ENCODE assay signal across 10 cellular contexts in genomic region chr21:34908424-34909055, GRCh38.
DNase-seq lines count a peak whose midpoint lies in the region; ATAC-seq, FAIRE-seq and TF ChIP-seq lines count a peak whose summit lies in the region.
"Had no signal": no experiment of that assay in that cellular context is flagged by ENCODE, and none has a peak within 500 bp of the region (broad histone marks: within the 10 kb centered on the region; RNA-seq: fewer than 3 reads in every experiment).

No MANE protein-coding gene starts in this region.

- peak overlapping the region in 10 of 11 experiments; percentile 41 to 97 (median 95); a peak in 19 of 22 replicates for H3K27ac ChIP-seq in BLaER1 treated with 17β-estradiol and CSF1 and Interleukin-3, amounts not matched to agents 10 nM and 100 nM
- peak overlapping the region in 1 of 3 donors; percentile 8 for H3K27ac ChIP-seq in right lobe of liver

- no peak for TF ChIP-seq POLR2A in right lobe of liver (IDR thresholded peaks at IDR 0.05)

- H3K36me3 Mint-ChIP-seq in activated B cell treated with CpG ODN at 0.5 μM for 24 hours (ENCODE audit: low read depth), result peaks cover 2% of the 10 kb centered on the region

- CTCF ChIA-PET in activated B cell treated with CpG ODN at 0.5 μM for 24 hours (lab: Charles Lee), result no interaction called here

- peak overlapping the region in 9 of 11 experiments; percentile 64 to 85 (median 81); a peak in 18 of 22 replicates for H3K9ac ChIP-seq in BLaER1 treated with 17β-estradiol and CSF1 and Interleukin-3, amounts not matched to agents 10 nM and 100 nM

- H4K20me1 ChIP-seq in BLaER1 treated with 17β-estradiol and CSF1 and Interleukin-3, amounts not matched to agents 10 nM and 100 nM, result peaks cover 0 to 33% (median 13%) of the 10 kb centered on the region in 11 experiments; a peak in 12 of 22 replicates

- H3K4me1 Mint-ChIP-seq in activated B cell treated with CpG ODN at 0.5 μM for 24 hours, result peaks cover 66% of the 10 kb centered on the region

- H3K4me3 ChIP-seq in BLaER1 treated with 17β-estradiol and CSF1 and Interleukin-3, amounts not matched to agents 10 nM and 100 nM, result peak overlapping the region in 2 of 10 experiments; percentile 24 to 32; a peak in 2 of 20 replicates
- no peak overlapping the region for H3K4me3 ChIP-seq in right lobe of liver
- H3K4me3 ChIP-seq: body of pancreas had no signal

- ATAC-seq in activated B cell treated with CpG ODN at 0.5 μM for 24 hours (ENCODE audit: low read depth) (peak; percentile 40), right lobe of liver (peak; percentile 71 to 88 (median 78)), HG03159 (IDR thresholded peaks at IDR 0.05; ENCODE audit: unreplicated experiment) (no peak)
- ATAC-seq: body of pancreas had no signal

- WGBS in right lobe of liver (ENCODE audit: insufficient coverage, low coverage, low lambda C conversion rate, missing lambda C conversion rate), result 0% methylated on average over 3 of the region's 3 CpGs

- peaks cover 79 to 93% (median 89%) of the 10 kb centered on the region in 10 experiments for H3K4me1 ChIP-seq in BLaER1 treated with 17β-estradiol and CSF1 and Interleukin-3, amounts not matched to agents 10 nM and 100 nM
- H3K4me1 ChIP-seq in right lobe of liver, result peaks cover 0 to 33% (median 17%) of the 10 kb centered on the region in 4 donors
- H3K4me1 ChIP-seq: body of pancreas had no signal

- POLR2A ChIA-PET in activated B cell treated with CpG ODN at 0.5 μM for 24 hours (lab: Charles Lee), result interaction anchor here (0.6 to 0.9 kb wide), 2 partner anchors 15 to 530 kb away, joined by 3 to 4 read pairs; no protein-coding TSS in a partner anchor

- DNase-seq in KBM-7 (peak; percentile 99), activated B cell treated with CpG ODN at 0.5 μM for 24 hours (no peak), right lobe of liver (peak; percentile 37 to 78 (median 72)), superior temporal gyrus (ENCODE audit: extremely low spot score) (no peak), T-helper 1 cell (no peak), urothelium cell line (ENCODE audit: low spot score) (no peak)

- H3K4me2 ChIP-seq in BLaER1 treated with 17β-estradiol and CSF1 and Interleukin-3, amounts not matched to agents 10 nM and 100 nM, result peak overlapping the region; percentile 81 to 94 (median 90)

- H3K27me3 ChIP-seq in BLaER1 treated with 17β-estradiol and CSF1 and Interleukin-3, amounts not matched to agents 10 nM and 100 nM, result no peaks in the 10 kb centered on the region
- H3K27me3 ChIP-seq in right lobe of liver, result no peaks in the 10 kb centered on the region
- H3K27me3 ChIP-seq: body of pancreas had no signal

- H3K4me3 Mint-ChIP-seq in activated B cell treated with CpG ODN at 0.5 μM for 24 hours, result peak overlapping the region; percentile 3

- H3K27ac Mint-ChIP-seq in activated B cell treated with CpG ODN at 0.5 μM for 24 hours, result no peak overlapping the region

- H3K9me3 ChIP-seq in BLaER1 treated with 17β-estradiol and CSF1 and Interleukin-3, amounts not matched to agents 10 nM and 100 nM (replicated peaks in 1 of 11), result no peaks in the 10 kb centered on the region
- H3K9me3 ChIP-seq in right lobe of liver, result no peaks in the 10 kb centered on the region
- H3K9me3 ChIP-seq: body of pancreas had no signal

- no peaks in the 10 kb centered on the region for H3K27me3 Mint-ChIP-seq in activated B cell treated with CpG ODN at 0.5 μM for 24 hours

- intact Hi-C loops in activated B cell treated with CpG ODN at 0.5 μM for 24 hours (cut with micrococcal nuclease), result loop anchor here (2.0 to 5.0 kb wide), 2 partner anchors 18 to 34 kb away; no protein-coding TSS in a partner anchor
- intact Hi-C loops in right lobe of liver (cut with DNase I), result no loop called here

- in situ Hi-C loops in KBM-7 (cut with MboI; ENCODE audit: low pct_unique_long_range_greater_than_20kb, low sequenced_read_pairs), result no loop called here

- FAIRE-seq in urothelium cell line (lab: Jason Lieb, UNC), result no peak
- FAIRE-seq: HTR-8/SVneo had no signal

- no peaks in the 10 kb centered on the region for H3K9me3 Mint-ChIP-seq in activated B cell treated with CpG ODN at 0.5 μM for 24 hours

- no peak for TF ChIP-seq CTCF in activated B cell treated with CpG ODN at 0.5 μM for 24 hours (IDR thresholded peaks at IDR 0.05)
- no peak for TF ChIP-seq CTCF in right lobe of liver (IDR thresholded peaks at IDR 0.05)

- peaks cover 0 to 22% (median 0%) of the 10 kb centered on the region in 11 experiments; a peak in 8 of 22 replicates for H3K36me3 ChIP-seq in BLaER1 treated with 17β-estradiol and CSF1 and Interleukin-3, amounts not matched to agents 10 nM and 100 nM
- no peaks in the 10 kb centered on the region for H3K36me3 ChIP-seq in right lobe of liver

Comparison
In these comparisons a context has a peak if more than half of its experiments do, and no peak if none do; other contexts are left out.
1. DNase-seq: peak in KBM-7 (single experiment) and right lobe of liver (3 of 3); none in activated B cell treated with CpG ODN at 0.5 μM for 24 hours (single experiment), superior temporal gyrus (single experiment), T-helper 1 cell (0 of 5) and urothelium cell line (single experiment).